Comparison of ENCODE assay signal across 1 cellular context in the genomic region with DNA sequence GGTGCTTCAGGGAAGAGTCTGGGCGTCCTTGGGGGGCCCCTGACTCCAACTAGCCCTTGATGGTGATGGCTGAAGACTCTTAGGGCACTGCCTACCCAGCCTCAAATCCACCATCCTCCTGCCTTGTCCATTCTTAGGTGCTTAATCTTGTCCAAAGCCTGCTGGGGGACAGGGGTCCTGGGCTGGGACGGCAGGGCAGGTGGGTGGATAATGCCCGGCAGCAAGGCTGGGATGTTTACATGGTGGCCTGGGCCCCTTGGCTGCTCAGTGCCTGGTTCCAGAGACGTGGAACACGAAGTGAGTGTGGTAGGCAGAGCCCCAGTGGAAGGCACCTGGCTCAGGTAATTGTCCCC.
TF ChIP-seq lines count a peak whose summit lies in the region.

No MANE protein-coding gene starts in this region.

TF ChIP-seq in HepG2, 621 proteins besides CTCF, POLR2A, EP300 and RAD21 (continued from another document):
- TF ChIP-seq ZNF616 (CRISPR knock-in tag; IDR thresholded peaks at IDR 0.05; ENCODE audit: low read depth) (0 out of 2 replicates have a peak, but pooled peaks have one; percentile 26), NCOA5 (CRISPR knock-in tag; IDR thresholded peaks at IDR 0.05) (peak; percentile 29; the same call in 1 of the 2 replicates), ZNF766 (CRISPR knock-in tag; IDR thresholded peaks at IDR 0.05; ENCODE audit: borderline replicate concordance) (0 out of 2 replicates have a peak, but pooled peaks have one; percentile 13), ZNF891 (CRISPR knock-in tag; IDR thresholded peaks at IDR 0.05) (peak; percentile 26; the same call in 1 of the 2 replicates), ZNF879 (CRISPR knock-in tag; IDR thresholded peaks at IDR 0.05) (0 out of 2 replicates have a peak, but pooled peaks have one; percentile 54), ZNF605 (CRISPR knock-in tag; IDR thresholded peaks at IDR 0.05) (peak; percentile 1; the same call in 1 of the 2 replicates), NPAS2 (CRISPR knock-in tag; IDR thresholded peaks at IDR 0.05; ENCODE audit: borderline replicate concordance) (no peak), ZBTB3 (CRISPR knock-in tag; IDR thresholded peaks at IDR 0.05; ENCODE audit: borderline replicate concordance, low read depth) (no peak), PHF8 (CRISPR knock-in tag; IDR thresholded peaks at IDR 0.05) (no peak), ZNF547 (CRISPR knock-in tag; IDR thresholded peaks at IDR 0.05) (no peak), MAZ (IDR thresholded peaks at IDR 0.05; ENCODE audit: borderline replicate concordance, low read depth, low read length) (no peak), MAZ (CRISPR knock-in tag; IDR thresholded peaks at IDR 0.05; ENCODE audit: low read depth) (peak; percentile 11; the same call in 1 of the 2 replicates), EED (CRISPR knock-in tag; IDR thresholded peaks at IDR 0.05) (peak; percentile 30; the same call in 1 of the 2 replicates), ARNT2 (CRISPR knock-in tag; IDR thresholded peaks at IDR 0.05; ENCODE audit: low read depth) (0 out of 2 replicates have a peak, but pooled peaks have one; percentile 9), MYNN (CRISPR knock-in tag; IDR thresholded peaks at IDR 0.05; ENCODE audit: low read depth) (no peak), FOXA1 (IDR thresholded peaks at IDR 0.05) (no peak), FOXA1 (CRISPR knock-in tag; IDR thresholded peaks at IDR 0.05) (peak; percentile 81), ZNF549 (CRISPR knock-in tag; IDR thresholded peaks at IDR 0.05) (no peak), ZNF335 (CRISPR knock-in tag; IDR thresholded peaks at IDR 0.05) (no peak), HDAC6 (IDR thresholded peaks at IDR 0.05; ENCODE audit: low read depth, low read length) (no peak), ZBTB42 (CRISPR knock-in tag; IDR thresholded peaks at IDR 0.05) (peak; percentile 2; the same call in 1 of the 2 replicates), NCOA1 (CRISPR knock-in tag; IDR thresholded peaks at IDR 0.05) (0 out of 2 replicates have a peak, but pooled peaks have one; percentile 5), ZNF839 (CRISPR knock-in tag; IDR thresholded peaks at IDR 0.05; ENCODE audit: borderline replicate concordance) (peak; percentile 4; the same call in 1 of the 2 replicates)
- TF ChIP-seq, protein P1, sequence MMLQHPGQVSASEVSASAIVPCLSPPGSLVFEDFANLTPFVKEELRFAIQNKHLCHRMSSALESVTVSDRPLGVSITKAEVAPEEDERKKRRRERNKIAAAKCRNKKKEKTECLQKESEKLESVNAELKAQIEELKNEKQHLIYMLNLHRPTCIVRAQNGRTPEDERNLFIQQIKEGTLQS (CRISPR knock-in tag; IDR thresholded peaks at IDR 0.05): 0 out of 2 replicates have a peak, but pooled peaks have one; percentile 13
- TF ChIP-seq, protein P2, sequence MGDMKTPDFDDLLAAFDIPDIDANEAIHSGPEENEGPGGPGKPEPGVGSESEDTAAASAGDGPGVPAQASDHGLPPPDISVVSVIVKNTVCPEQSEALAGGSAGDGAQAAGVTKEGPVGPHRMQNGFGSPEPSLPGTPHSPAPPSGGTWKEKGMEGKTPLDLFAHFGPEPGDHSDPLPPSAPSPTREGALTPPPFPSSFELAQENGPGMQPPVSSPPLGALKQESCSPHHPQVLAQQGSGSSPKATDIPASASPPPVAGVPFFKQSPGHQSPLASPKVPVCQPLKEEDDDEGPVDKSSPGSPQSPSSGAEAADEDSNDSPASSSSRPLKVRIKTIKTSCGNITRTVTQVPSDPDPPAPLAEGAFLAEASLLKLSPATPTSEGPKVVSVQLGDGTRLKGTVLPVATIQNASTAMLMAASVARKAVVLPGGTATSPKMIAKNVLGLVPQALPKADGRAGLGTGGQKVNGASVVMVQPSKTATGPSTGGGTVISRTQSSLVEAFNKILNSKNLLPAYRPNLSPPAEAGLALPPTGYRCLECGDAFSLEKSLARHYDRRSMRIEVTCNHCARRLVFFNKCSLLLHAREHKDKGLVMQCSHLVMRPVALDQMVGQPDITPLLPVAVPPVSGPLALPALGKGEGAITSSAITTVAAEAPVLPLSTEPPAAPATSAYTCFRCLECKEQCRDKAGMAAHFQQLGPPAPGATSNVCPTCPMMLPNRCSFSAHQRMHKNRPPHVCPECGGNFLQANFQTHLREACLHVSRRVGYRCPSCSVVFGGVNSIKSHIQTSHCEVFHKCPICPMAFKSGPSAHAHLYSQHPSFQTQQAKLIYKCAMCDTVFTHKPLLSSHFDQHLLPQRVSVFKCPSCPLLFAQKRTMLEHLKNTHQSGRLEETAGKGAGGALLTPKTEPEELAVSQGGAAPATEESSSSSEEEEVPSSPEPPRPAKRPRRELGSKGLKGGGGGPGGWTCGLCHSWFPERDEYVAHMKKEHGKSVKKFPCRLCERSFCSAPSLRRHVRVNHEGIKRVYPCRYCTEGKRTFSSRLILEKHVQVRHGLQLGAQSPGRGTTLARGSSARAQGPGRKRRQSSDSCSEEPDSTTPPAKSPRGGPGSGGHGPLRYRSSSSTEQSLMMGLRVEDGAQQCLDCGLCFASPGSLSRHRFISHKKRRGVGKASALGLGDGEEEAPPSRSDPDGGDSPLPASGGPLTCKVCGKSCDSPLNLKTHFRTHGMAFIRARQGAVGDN (CRISPR knock-in tag; IDR thresholded peaks at IDR 0.05): peak; percentile 59; the same call in 1 of the 2 replicates
- TF ChIP-seq, protein P3, sequence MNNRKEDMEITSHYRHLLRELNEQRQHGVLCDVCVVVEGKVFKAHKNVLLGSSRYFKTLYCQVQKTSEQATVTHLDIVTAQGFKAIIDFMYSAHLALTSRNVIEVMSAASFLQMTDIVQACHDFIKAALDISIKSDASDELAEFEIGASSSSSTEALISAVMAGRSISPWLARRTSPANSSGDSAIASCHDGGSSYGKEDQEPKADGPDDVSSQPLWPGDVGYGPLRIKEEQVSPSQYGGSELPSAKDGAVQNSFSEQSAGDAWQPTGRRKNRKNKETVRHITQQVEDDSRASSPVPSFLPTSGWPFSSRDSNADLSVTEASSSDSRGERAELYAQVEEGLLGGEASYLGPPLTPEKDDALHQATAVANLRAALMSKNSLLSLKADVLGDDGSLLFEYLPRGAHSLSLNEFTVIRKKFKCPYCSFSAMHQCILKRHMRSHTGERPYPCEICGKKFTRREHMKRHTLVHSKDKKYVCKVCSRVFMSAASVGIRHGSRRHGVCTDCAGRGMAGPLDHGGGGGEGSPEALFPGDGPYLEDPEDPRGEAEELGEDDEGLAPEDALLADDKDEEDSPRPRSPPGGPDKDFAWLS (CRISPR knock-in tag; IDR thresholded peaks at IDR 0.05; ENCODE audit: borderline replicate concordance): peak; percentile 20; the same call in 1 of the 2 replicates
- TF ChIP-seq, protein P4, sequence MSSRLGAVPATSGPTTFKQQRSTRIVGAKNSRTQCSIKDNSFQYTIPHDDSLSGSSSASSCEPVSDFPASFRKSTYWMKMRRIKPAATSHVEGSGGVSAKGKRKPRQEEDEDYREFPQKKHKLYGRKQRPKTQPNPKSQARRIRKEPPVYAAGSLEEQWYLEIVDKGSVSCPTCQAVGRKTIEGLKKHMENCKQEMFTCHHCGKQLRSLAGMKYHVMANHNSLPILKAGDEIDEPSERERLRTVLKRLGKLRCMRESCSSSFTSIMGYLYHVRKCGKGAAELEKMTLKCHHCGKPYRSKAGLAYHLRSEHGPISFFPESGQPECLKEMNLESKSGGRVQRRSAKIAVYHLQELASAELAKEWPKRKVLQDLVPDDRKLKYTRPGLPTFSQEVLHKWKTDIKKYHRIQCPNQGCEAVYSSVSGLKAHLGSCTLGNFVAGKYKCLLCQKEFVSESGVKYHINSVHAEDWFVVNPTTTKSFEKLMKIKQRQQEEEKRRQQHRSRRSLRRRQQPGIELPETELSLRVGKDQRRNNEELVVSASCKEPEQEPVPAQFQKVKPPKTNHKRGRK (CRISPR knock-in tag; IDR thresholded peaks at IDR 0.05): 0 out of 2 replicates have a peak, but pooled peaks have one; percentile 39
- TF ChIP-seq, protein P5, sequence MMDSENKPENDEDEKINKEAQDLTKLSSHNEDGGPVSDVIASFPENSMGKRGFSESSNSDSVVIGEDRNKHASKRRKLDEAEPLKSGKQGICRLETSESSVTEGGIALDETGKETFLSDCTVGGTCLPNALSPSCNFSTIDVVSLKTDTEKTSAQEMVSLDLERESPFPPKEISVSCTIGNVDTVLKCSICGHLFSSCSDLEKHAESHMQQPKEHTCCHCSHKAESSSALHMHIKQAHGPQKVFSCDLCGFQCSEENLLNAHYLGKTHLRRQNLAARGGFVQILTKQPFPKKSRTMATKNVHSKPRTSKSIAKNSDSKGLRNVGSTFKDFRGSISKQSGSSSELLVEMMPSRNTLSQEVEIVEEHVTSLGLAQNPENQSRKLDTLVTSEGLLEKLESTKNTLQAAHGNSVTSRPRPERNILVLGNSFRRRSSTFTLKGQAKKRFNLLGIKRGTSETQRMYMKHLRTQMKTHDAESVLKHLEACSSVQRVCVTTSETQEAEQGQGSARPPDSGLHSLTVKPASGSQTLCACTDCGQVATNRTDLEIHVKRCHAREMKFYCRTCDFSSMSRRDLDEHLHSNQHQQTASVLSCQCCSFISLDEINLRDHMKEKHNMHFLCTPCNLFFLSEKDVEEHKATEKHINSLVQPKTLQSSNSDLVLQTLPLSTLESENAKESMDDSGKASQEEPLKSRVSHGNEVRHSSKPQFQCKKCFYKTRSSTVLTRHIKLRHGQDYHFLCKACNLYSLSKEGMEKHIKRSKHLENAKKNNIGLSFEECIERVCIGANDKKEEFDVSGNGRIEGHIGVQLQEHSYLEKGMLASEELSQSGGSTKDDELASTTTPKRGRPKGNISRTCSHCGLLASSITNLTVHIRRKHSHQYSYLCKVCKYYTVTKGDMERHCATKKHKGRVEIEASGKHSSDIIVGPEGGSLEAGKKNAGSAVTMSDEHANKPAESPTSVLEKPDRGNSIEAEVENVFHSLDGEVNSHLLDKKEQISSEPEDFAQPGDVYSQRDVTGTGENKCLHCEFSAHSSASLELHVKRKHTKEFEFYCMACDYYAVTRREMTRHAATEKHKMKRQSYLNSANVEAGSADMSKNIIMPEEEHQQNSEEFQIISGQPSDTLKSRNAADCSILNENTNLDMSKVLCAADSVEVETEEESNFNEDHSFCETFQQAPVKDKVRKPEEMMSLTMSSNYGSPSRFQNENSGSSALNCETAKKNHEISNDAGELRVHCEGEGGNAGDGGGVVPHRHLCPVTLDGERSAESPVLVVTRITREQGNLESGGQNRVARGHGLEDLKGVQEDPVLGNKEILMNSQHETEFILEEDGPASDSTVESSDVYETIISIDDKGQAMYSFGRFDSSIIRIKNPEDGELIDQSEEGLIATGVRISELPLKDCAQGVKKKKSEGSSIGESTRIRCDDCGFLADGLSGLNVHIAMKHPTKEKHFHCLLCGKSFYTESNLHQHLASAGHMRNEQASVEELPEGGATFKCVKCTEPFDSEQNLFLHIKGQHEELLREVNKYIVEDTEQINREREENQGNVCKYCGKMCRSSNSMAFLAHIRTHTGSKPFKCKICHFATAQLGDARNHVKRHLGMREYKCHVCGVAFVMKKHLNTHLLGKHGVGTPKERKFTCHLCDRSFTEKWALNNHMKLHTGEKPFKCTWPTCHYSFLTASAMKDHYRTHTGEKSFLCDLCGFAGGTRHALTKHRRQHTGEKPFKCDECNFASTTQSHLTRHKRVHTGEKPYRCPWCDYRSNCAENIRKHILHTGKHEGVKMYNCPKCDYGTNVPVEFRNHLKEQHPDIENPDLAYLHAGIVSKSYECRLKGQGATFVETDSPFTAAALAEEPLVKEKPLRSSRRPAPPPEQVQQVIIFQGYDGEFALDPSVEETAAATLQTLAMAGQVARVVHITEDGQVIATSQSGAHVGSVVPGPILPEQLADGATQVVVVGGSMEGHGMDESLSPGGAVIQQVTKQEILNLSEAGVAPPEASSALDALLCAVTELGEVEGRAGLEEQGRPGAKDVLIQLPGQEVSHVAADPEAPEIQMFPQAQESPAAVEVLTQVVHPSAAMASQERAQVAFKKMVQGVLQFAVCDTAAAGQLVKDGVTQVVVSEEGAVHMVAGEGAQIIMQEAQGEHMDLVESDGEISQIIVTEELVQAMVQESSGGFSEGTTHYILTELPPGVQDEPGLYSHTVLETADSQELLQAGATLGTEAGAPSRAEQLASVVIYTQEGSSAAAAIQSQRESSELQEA (CRISPR knock-in tag; IDR thresholded peaks at IDR 0.05; ENCODE audit: not compliant biosample characterization): peak; percentile 11
- TF ChIP-seq, protein P6, sequence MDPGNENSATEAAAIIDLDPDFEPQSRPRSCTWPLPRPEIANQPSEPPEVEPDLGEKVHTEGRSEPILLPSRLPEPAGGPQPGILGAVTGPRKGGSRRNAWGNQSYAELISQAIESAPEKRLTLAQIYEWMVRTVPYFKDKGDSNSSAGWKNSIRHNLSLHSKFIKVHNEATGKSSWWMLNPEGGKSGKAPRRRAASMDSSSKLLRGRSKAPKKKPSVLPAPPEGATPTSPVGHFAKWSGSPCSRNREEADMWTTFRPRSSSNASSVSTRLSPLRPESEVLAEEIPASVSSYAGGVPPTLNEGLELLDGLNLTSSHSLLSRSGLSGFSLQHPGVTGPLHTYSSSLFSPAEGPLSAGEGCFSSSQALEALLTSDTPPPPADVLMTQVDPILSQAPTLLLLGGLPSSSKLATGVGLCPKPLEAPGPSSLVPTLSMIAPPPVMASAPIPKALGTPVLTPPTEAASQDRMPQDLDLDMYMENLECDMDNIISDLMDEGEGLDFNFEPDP (CRISPR knock-in tag; conservative IDR thresholded peaks at IDR 0.05): 0 out of 2 replicates have a peak, but pooled peaks have one; percentile 5
